Comparison of ENCODE assay signal across 10 cellular contexts in the genomic region with DNA sequence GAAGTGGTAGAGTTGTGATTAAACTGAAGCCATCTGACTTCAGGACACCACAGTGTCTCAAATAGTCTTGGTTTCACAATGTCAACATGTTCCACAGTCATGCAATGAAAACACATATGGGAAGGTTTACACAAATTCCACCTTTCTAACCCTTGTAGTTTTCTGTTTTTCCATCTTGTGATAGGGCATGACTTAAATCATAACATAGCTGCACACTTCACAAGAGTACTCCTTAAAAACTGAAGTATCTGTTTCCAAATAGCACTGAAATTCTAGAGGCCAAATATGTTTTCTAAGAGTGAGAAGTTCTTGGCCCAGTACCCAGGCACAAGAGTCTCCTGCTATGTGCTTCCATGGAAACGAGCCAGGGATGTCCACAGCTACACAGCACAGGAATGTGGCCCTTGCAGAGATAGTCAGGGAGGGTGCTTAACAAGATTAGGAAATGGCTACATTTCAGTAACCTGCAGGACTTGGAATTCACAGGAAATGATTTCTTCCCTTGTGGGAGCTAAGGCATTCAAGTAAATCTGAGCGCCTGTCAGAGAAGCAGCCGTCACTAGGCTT.
DNase-seq lines count a peak whose midpoint lies in the region; ATAC-seq, FAIRE-seq and TF ChIP-seq lines count a peak whose summit lies in the region.
"Had no signal": no experiment of that assay in that cellular context is flagged by ENCODE, and none has a peak within 500 bp of the region (broad histone marks: within the 10 kb centered on the region; RNA-seq: fewer than 3 reads in every experiment).

No MANE protein-coding gene starts in this region.

- H3K9me3 ChIP-seq in suprapubic skin: no peaks in the 10 kb centered on the region

- DNase-seq in HS-27A (ENCODE audit: low read depth): peak; percentile 49
- peak; percentile 71 for DNase-seq in bronchial epithelial cell (ENCODE audit: low read depth)
- DNase-seq in kidney epithelial cell (ENCODE audit: low read depth): peak; percentile 95
- peak in 1 of 2 donors; percentile 72 for DNase-seq in suprapubic skin (ENCODE audit: low spot score in 2 of 2)
- DNase-seq in activated CD8-positive, alpha-beta memory T cell treated with anti-CD3 and anti-CD28 coated beads, Interleukin-2, amount 50 U/mL, for 48 hours: no peak
- no peak for DNase-seq in T-cell

- no peak overlapping the region for H3K27ac Mint-ChIP-seq in T-cell

- H3K27me3 Mint-ChIP-seq in T-cell: peaks cover 0 to 6% of the 10 kb centered on the region in 2 donors

- ATAC-seq in GM18511 (IDR thresholded peaks at IDR 0.05; ENCODE audit: unreplicated experiment) (no peak), T-cell (replicated peaks in 1 of 4) (no peak), GM19463 (IDR thresholded peaks at IDR 0.05; ENCODE audit: unreplicated experiment) (no peak)
- ATAC-seq: K562 had no signal

- 26% methylated on average over 3 of the region's 3 CpGs for WGBS in suprapubic skin

- peaks cover 0 to 4% (median 0%) of the 10 kb centered on the region in 3 donors for H3K9me3 Mint-ChIP-seq in T-cell

- H3K4me3 Mint-ChIP-seq in T-cell: no peak overlapping the region

- peak overlapping the region; percentile 28 for H3K27ac ChIP-seq in suprapubic skin

- H3K4me1 Mint-ChIP-seq in T-cell: no peaks in the 10 kb centered on the region

- H3K36me3 Mint-ChIP-seq in T-cell: no peaks in the 10 kb centered on the region

- H3K4me1 ChIP-seq in suprapubic skin: peaks cover 21% of the 10 kb centered on the region

- no peak for TF ChIP-seq EP300 in suprapubic skin (IDR thresholded peaks at IDR 0.05)

- POLR2A ChIA-PET in T-cell (lab: Charles Lee): no interaction called here

- CTCF ChIA-PET in T-cell (lab: Charles Lee): no interaction called here

- H3K27me3 ChIP-seq in bronchial epithelial cell (ENCODE audit: control insufficient read depth, insufficient read depth, low read length) (no peaks in the 10 kb centered on the region), kidney epithelial cell (ENCODE audit: control insufficient read depth, insufficient read depth, low read length) (no peaks in the 10 kb centered on the region), suprapubic skin (no peaks in the 10 kb centered on the region)

- no peak for FAIRE-seq in bronchial epithelial cell (lab: Jason Lieb, UNC)
- FAIRE-seq: K562, TTC549 had no signal

- no peaks in the 10 kb centered on the region for H3K36me3 ChIP-seq in bronchial epithelial cell (ENCODE audit: control insufficient read depth, insufficient read depth, low read length)
- no peaks in the 10 kb centered on the region for H3K36me3 ChIP-seq in kidney epithelial cell (ENCODE audit: control insufficient read depth, insufficient read depth, low read length)
- no peaks in the 10 kb centered on the region for H3K36me3 ChIP-seq in suprapubic skin

- no peak for TF ChIP-seq CTCF in bronchial epithelial cell (IDR thresholded peaks at IDR 0.05; ENCODE audit: insufficient read depth, low read length, severe bottlenecking)
- no peak for TF ChIP-seq CTCF in kidney epithelial cell (IDR thresholded peaks at IDR 0.05; ENCODE audit: insufficient read depth, low read length, poor library complexity, severe bottlenecking)
- TF ChIP-seq CTCF in suprapubic skin (IDR thresholded peaks at IDR 0.05): no peak

- no peak for TF ChIP-seq POLR2A in suprapubic skin (IDR thresholded peaks at IDR 0.05)

- H3K4me3 ChIP-seq in bronchial epithelial cell (ENCODE audit: low read depth, low read length) (no peak overlapping the region), kidney epithelial cell (ENCODE audit: low read depth, low read length) (no peak overlapping the region), suprapubic skin (no peak overlapping the region)
- H3K4me3 ChIP-seq: K562 had no signal

Comparison
In these comparisons a context has a peak if more than half of its experiments do, and no peak if none do; other contexts are left out.
1. DNase-seq: peak in HS-27A (single experiment), bronchial epithelial cell (single experiment) and kidney epithelial cell (single experiment); none in activated CD8-positive, alpha-beta memory T cell treated with anti-CD3 and anti-CD28 coated beads, Interleukin-2, amount 50 U/mL, for 48 hours (single experiment) and T-cell (0 of 34).